10 cellular contexts compared by ENCODE assay signal in genomic region chr14:21997300-21997699, GRCh38.
DNase-seq lines count a peak whose midpoint lies in the region; ATAC-seq and TF ChIP-seq lines count a peak whose summit lies in the region.
"Had no signal": no experiment of that assay in that cellular context is flagged by ENCODE, and none has a peak within 500 bp of the region (broad histone marks: within the 10 kb centered on the region; RNA-seq: fewer than 3 reads in every experiment).

No MANE protein-coding gene starts in this region.

- H3K4me3 Mint-ChIP-seq in activated CD4-positive, alpha-beta T cell treated with anti-CD3 and anti-CD28 coated beads for 36 hours: peak overlapping the region; percentile 85
- no peak overlapping the region for H3K4me3 Mint-ChIP-seq in progenitor cell of endocrine pancreas (ENCODE audit: low read depth)
- H3K4me3 Mint-ChIP-seq: B cell, immature natural killer cell had no signal

- H3K27ac Mint-ChIP-seq in activated CD4-positive, alpha-beta T cell treated with anti-CD3 and anti-CD28 coated beads for 36 hours: peak overlapping the region; percentile 96
- H3K27ac Mint-ChIP-seq in progenitor cell of endocrine pancreas: peak overlapping the region; percentile 35
- H3K27ac Mint-ChIP-seq: B cell, immature natural killer cell had no signal

- intact Hi-C loops in activated CD4-positive, alpha-beta T cell treated with anti-CD3 and anti-CD28 coated beads for 36 hours (cut with DNase I, micrococcal nuclease): loop anchor here in 1 of 2 experiments (10.0 kb wide), 1 partner anchor 558 kb away; no protein-coding TSS in a partner anchor

- peaks cover 27% of the 10 kb centered on the region for H3K4me1 Mint-ChIP-seq in activated CD4-positive, alpha-beta T cell treated with anti-CD3 and anti-CD28 coated beads for 36 hours
- H3K4me1 Mint-ChIP-seq in progenitor cell of endocrine pancreas (ENCODE audit: low read depth): no peaks in the 10 kb centered on the region
- H3K4me1 Mint-ChIP-seq: B cell had no signal

- peak; percentile 54 for DNase-seq in activated CD4-positive, alpha-beta T cell treated with anti-CD3 and anti-CD28 coated beads for 36 hours
- DNase-seq in activated CD4-positive, alpha-beta T cell treated with anti-CD3 and anti-CD28 coated beads, Interleukin-2, amount 50 U/mL, for 1 hour: no peak
- peak; percentile 70 for DNase-seq in RKO (ENCODE audit: low spot score)
- peak; percentile 19 for DNase-seq in choroid plexus epithelial cell (ENCODE audit: low read depth)
- DNase-seq in progenitor cell of endocrine pancreas (ENCODE audit: low spot score, unreplicated experiment): no peak
- DNase-seq in NCI-H1694 (lab: John Stamatoyannopoulos, UW): no peak
- no peak for DNase-seq in hippocampal formation (lab: John Stamatoyannopoulos, UW)
- DNase-seq: immature natural killer cell had no signal

- no peaks in the 10 kb centered on the region for H3K9me3 Mint-ChIP-seq in activated CD4-positive, alpha-beta T cell treated with anti-CD3 and anti-CD28 coated beads for 36 hours (ENCODE audit: low read depth)
- no peaks in the 10 kb centered on the region for H3K9me3 Mint-ChIP-seq in progenitor cell of endocrine pancreas (ENCODE audit: low read depth)
- H3K9me3 Mint-ChIP-seq: immature natural killer cell had no signal

- H3K4me3 ChIP-seq in choroid plexus epithelial cell (ENCODE audit: low read depth, low read length): no peak overlapping the region

- POLR2A ChIA-PET in activated CD4-positive, alpha-beta T cell treated with anti-CD3 and anti-CD28 coated beads for 36 hours (lab: Charles Lee): interaction anchor here (1.0 to 1.2 kb wide), 4 partner anchors 9 to 564 kb away, joined by 3 to 6 read pairs (median 4); no protein-coding TSS in a partner anchor

- H3K36me3 Mint-ChIP-seq in activated CD4-positive, alpha-beta T cell treated with anti-CD3 and anti-CD28 coated beads for 36 hours (ENCODE audit: low read depth): peaks cover 7% of the 10 kb centered on the region
- H3K36me3 Mint-ChIP-seq in progenitor cell of endocrine pancreas (ENCODE audit: insufficient read depth): no peaks in the 10 kb centered on the region
- H3K36me3 Mint-ChIP-seq: immature natural killer cell had no signal

- CTCF ChIA-PET in activated CD4-positive, alpha-beta T cell treated with anti-CD3 and anti-CD28 coated beads for 36 hours (lab: Charles Lee): interaction anchor here (0.7 to 1.8 kb wide), 22 partner anchors 8 to 573 kb away, joined by 3 to 17 read pairs (median 4); no protein-coding TSS in a partner anchor

- TF ChIP-seq CTCF in choroid plexus epithelial cell (conservative IDR thresholded peaks at IDR 0.05; ENCODE audit: low read depth, low read length) (peak; percentile 14), progenitor cell of endocrine pancreas (IDR thresholded peaks at IDR 0.05; ENCODE audit: unreplicated experiment) (peak; percentile 48)

- H3K27me3 Mint-ChIP-seq in activated CD4-positive, alpha-beta T cell treated with anti-CD3 and anti-CD28 coated beads for 36 hours: no peaks in the 10 kb centered on the region
- peaks cover 9% of the 10 kb centered on the region for H3K27me3 Mint-ChIP-seq in progenitor cell of endocrine pancreas

- peak; percentile 93 for ATAC-seq in activated CD4-positive, alpha-beta T cell treated with anti-CD3 and anti-CD28 coated beads for 36 hours
- no peak for ATAC-seq in GM21381 (IDR thresholded peaks at IDR 0.05; ENCODE audit: unreplicated experiment)

Comparison
In these comparisons a context has a peak if more than half of its experiments do, and no peak if none do; other contexts are left out.
1. DNase-seq: peak in activated CD4-positive, alpha-beta T cell treated with anti-CD3 and anti-CD28 coated beads for 36 hours (single experiment), RKO (single experiment) and choroid plexus epithelial cell (single experiment); none in activated CD4-positive, alpha-beta T cell treated with anti-CD3 and anti-CD28 coated beads, Interleukin-2, amount 50 U/mL, for 1 hour (single experiment), progenitor cell of endocrine pancreas (single experiment), NCI-H1694 (single experiment) and hippocampal formation (0 of 2).